ENCODE assay signal across 1 cellular context in the genomic region with DNA sequence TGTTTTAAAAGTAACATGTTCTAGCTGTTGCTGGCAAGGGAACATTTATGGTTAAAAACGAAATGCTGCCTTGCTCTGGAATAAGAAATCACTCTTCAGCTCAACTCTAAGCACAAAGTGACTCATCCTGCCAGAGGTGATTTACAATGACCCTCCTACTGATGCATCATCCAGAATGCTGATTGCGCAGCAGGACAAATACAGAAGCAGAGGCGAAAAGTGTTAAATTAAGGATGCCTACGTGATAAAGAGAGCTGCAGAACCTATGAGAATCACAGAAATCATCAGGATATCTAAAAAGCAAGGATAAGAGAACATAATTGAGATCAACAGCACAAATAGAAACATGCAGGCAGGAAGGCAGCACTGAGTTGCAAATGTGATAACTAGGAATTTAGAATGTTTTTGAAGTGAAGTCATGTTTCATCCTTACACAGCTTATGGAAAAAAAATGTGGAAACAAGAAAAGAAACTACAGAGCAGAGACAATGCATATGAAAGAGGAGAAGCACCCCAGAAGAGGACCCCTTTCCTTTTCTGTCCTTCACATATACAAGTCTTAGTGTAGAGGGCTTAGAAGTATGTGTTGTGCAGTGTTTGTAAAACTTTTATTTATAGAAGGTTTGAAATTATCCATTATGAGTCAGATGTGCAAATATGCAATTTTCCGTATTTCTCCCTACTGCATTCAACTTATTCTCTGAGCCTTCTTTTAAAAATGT.
TF ChIP-seq lines count a peak whose summit lies in the region.

No MANE protein-coding gene starts in this region.

TF ChIP-seq in K562, 482 proteins besides CTCF, POLR2A, EP300 and RAD21 (continued from another document):
- TF ChIP-seq, protein P1, sequence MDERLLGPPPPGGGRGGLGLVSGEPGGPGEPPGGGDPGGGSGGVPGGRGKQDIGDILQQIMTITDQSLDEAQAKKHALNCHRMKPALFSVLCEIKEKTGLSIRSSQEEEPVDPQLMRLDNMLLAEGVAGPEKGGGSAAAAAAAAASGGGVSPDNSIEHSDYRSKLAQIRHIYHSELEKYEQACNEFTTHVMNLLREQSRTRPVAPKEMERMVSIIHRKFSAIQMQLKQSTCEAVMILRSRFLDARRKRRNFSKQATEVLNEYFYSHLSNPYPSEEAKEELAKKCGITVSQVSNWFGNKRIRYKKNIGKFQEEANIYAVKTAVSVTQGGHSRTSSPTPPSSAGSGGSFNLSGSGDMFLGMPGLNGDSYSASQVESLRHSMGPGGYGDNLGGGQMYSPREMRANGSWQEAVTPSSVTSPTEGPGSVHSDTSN (CRISPR knock-in tag; IDR thresholded peaks at IDR 0.05; ENCODE audit: low read depth) = no peak
- TF ChIP-seq, protein P1 (tag; conservative IDR thresholded peaks at IDR 0.05; ENCODE audit: low read depth) = peak; percentile 69
- peak; percentile 29; the same call in 1 of the 2 replicates for TF ChIP-seq JUN (IDR thresholded peaks at IDR 0.05; ENCODE audit: borderline replicate concordance, low read depth, low read length)
- TF ChIP-seq JUN (CRISPR knock-in tag; IDR thresholded peaks at IDR 0.05; ENCODE audit: borderline replicate concordance) = no peak
- no peak for TF ChIP-seq TARDBP (IDR thresholded peaks at IDR 0.05)
- no peak for TF ChIP-seq RBBP5 (IDR thresholded peaks at IDR 0.05; ENCODE audit: borderline replicate concordance, insufficient read depth, low read length, poor library complexity, severe bottlenecking)
- TF ChIP-seq ZNF212 (CRISPR knock-in tag; IDR thresholded peaks at IDR 0.05) = no peak
- no peak for TF ChIP-seq ATF7 (IDR thresholded peaks at IDR 0.05)
- TF ChIP-seq ZNF436 (CRISPR knock-in tag; IDR thresholded peaks at IDR 0.05) = no peak
- peak; percentile 93 for TF ChIP-seq MEIS2 (IDR thresholded peaks at IDR 0.05; ENCODE audit: partially characterized antibody)
- TF ChIP-seq, protein P2, sequence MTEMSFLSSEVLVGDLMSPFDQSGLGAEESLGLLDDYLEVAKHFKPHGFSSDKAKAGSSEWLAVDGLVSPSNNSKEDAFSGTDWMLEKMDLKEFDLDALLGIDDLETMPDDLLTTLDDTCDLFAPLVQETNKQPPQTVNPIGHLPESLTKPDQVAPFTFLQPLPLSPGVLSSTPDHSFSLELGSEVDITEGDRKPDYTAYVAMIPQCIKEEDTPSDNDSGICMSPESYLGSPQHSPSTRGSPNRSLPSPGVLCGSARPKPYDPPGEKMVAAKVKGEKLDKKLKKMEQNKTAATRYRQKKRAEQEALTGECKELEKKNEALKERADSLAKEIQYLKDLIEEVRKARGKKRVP (CRISPR knock-in tag; IDR thresholded peaks at IDR 0.05) = no peak
- no peak for TF ChIP-seq RBM14 (IDR thresholded peaks at IDR 0.05; ENCODE audit: borderline replicate concordance, insufficient read depth, low read depth, low read length)
- no peak for TF ChIP-seq SREBF1 (IDR thresholded peaks at IDR 0.05; ENCODE audit: borderline replicate concordance, low read depth, low read length)
- no peak for TF ChIP-seq HMG20A (CRISPR knock-in tag; conservative IDR thresholded peaks at IDR 0.05)
- TF ChIP-seq, protein P3, sequence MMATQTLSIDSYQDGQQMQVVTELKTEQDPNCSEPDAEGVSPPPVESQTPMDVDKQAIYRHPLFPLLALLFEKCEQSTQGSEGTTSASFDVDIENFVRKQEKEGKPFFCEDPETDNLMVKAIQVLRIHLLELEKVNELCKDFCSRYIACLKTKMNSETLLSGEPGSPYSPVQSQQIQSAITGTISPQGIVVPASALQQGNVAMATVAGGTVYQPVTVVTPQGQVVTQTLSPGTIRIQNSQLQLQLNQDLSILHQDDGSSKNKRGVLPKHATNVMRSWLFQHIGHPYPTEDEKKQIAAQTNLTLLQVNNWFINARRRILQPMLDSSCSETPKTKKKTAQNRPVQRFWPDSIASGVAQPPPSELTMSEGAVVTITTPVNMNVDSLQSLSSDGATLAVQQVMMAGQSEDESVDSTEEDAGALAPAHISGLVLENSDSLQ (IDR thresholded peaks at IDR 0.05) = peak; percentile 75
- no peak for TF ChIP-seq FOXJ3 (CRISPR knock-in tag; IDR thresholded peaks at IDR 0.05)
- no peak for TF ChIP-seq DACH1 (IDR thresholded peaks at IDR 0.05; ENCODE audit: partially characterized antibody)
- no peak for TF ChIP-seq SPI1 (IDR thresholded peaks at IDR 0.05; ENCODE audit: borderline replicate concordance, low read depth, low read length)
- TF ChIP-seq, protein P4, sequence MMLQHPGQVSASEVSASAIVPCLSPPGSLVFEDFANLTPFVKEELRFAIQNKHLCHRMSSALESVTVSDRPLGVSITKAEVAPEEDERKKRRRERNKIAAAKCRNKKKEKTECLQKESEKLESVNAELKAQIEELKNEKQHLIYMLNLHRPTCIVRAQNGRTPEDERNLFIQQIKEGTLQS (IDR thresholded peaks at IDR 0.05) = peak; percentile 67
- TF ChIP-seq, protein P4 (CRISPR knock-in tag; conservative IDR thresholded peaks at IDR 0.05) = no peak
- TF ChIP-seq BRD4 (IDR thresholded peaks at IDR 0.05) = no peak
- TF ChIP-seq, protein P5, sequence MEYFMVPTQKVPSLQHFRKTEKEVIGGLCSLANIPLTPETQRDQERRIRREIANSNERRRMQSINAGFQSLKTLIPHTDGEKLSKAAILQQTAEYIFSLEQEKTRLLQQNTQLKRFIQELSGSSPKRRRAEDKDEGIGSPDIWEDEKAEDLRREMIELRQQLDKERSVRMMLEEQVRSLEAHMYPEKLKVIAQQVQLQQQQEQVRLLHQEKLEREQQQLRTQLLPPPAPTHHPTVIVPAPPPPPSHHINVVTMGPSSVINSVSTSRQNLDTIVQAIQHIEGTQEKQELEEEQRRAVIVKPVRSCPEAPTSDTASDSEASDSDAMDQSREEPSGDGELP (CRISPR knock-in tag; IDR thresholded peaks at IDR 0.05; ENCODE audit: borderline replicate concordance) = no peak
- no peak for TF ChIP-seq ZNF830 (CRISPR knock-in tag; IDR thresholded peaks at IDR 0.05)
- TF ChIP-seq FOSL1 (tag; conservative IDR thresholded peaks at IDR 0.05) = peak; percentile 88
- TF ChIP-seq TRIM24 (IDR thresholded peaks at IDR 0.05) = no peak
- TF ChIP-seq NFATC3 (IDR thresholded peaks at IDR 0.05) = no peak
- no peak for TF ChIP-seq NCOA4 (IDR thresholded peaks at IDR 0.05; ENCODE audit: partially characterized antibody)
- TF ChIP-seq JUND (IDR thresholded peaks at IDR 0.05; ENCODE audit: borderline replicate concordance, low read depth, low read length) = peak; percentile 79
- peak; percentile 86; the same call in 2 of the 3 replicates for TF ChIP-seq JUND (tag; IDR thresholded peaks at IDR 0.05; ENCODE audit: borderline replicate concordance, low read depth, low read length)
- no peak for TF ChIP-seq CREB1 (IDR thresholded peaks at IDR 0.05)
- TF ChIP-seq CREB1 (CRISPR knock-in tag; IDR thresholded peaks at IDR 0.05) = no peak
- TF ChIP-seq GTF2A2 (tag; IDR thresholded peaks at IDR 0.05) = no peak
- TF ChIP-seq ZNF253 (CRISPR knock-in tag; conservative IDR thresholded peaks at IDR 0.05) = no peak
